In the genomic region with DNA sequence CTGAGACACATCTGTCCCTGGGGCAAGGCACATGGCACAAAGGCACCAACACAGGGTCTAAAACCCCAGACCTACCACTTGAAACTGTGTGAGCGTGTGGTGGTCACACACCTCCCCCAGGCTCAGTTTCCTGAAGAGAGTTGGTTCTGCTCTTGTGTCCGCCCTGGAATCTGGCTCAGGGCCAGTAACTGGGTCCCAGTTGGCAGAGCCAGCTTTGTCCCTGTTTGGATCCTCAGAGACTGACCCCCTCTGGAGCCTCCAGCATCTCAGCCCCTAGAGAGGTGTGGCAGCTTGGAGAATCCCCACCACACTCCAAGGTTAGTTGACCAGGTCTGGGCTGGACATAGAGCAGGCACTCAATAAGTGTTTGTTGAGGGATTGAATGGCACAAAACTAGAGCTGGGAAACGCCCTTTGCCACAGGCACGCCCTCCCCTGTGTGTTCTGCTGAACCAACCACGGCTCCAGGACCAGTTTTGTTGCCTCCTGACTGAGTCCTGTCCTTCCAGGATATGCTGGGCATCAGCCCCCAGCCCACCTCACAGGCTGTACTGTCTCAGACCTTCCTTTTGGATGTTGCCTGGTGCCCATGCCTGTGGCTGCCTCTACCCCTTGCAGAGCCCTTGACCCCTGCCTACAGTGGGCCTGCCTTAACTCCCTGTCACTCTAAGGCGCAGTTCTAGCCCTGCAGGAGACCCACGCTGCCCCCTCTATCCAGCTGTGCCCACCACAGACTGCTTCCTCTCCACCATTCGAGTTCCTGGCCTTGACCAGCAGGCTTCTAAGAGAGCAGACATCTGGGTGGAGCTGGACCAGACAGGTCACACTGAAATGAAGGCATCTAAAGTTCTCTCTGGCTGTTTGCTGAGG, we compare ENCODE assay signal across 14 cellular contexts. TPM values are rescaled to one million over a fixed set of nuclear protein-coding genes. Genes with fewer than 3 reads are reported as not detected.
DNase-seq lines count a peak whose midpoint lies in the region; ATAC-seq, FAIRE-seq and TF ChIP-seq lines count a peak whose summit lies in the region.
"Had no signal": no experiment of that assay in that cellular context is flagged by ENCODE, and none has a peak within 500 bp of the region (broad histone marks: within the 10 kb centered on the region; RNA-seq: fewer than 3 reads in every experiment).

No MANE protein-coding gene starts in this region.

- H3K36me3 ChIP-seq in K562 (ENCODE audit: control insufficient read depth, insufficient read depth, low read length) (no peaks in the 10 kb centered on the region), mucosa of descending colon (ENCODE audit: low read depth) (no peaks in the 10 kb centered on the region), BE2C (no peaks in the 10 kb centered on the region)
- H3K36me3 ChIP-seq: pancreas had no signal

- TF ChIP-seq POLR2A in K562 (conservative IDR thresholded peaks at IDR 0.05): no peak

- no peak overlapping the region for H3K27ac ChIP-seq in K562 (ENCODE audit: extremely low read depth, low read depth, low read length)
- H3K27ac ChIP-seq: 22Rv1, pancreas had no signal

- peaks cover 12% of the 10 kb centered on the region for H3K79me2 ChIP-seq in K562 (ENCODE audit: control insufficient read depth, insufficient read depth, low read length)

- ATAC-seq in K562 (no peak), mucosa of descending colon (peak; percentile 64)

- in situ Hi-C loops in K562 (cut with MboI): no loop called here

- H3K9me1 ChIP-seq in K562 (ENCODE audit: control insufficient read depth, insufficient read depth, low read length): no peaks in the 10 kb centered on the region

- no peak for FAIRE-seq in K562 (lab: Jason Lieb, UNC)
- FAIRE-seq: pancreas had no signal

- peak overlapping the region in 1 of 2 experiments; percentile 64; a peak in 1 of 4 replicates for H3K9ac ChIP-seq in K562 (ENCODE audit: insufficient read depth in 1 of 2, low read depth in 2 of 2, low read length in 2 of 2)

- H3K4me1 ChIP-seq in K562 (replicated peaks in 1 of 2; ENCODE audit: control insufficient read depth in 2 of 2, insufficient read depth in 2 of 2, low read length in 2 of 2) (peaks cover 3 to 22% of the 10 kb centered on the region in 2 experiments; a peak in 4 of 5 replicates), mucosa of descending colon (ENCODE audit: low read depth) (peaks cover 3% of the 10 kb centered on the region), BE2C (0 out of 2 replicates have a peak, but pooled peaks cover 4% of the 10 kb centered on the region)
- H3K4me1 ChIP-seq: pancreas had no signal

- no peaks in the 10 kb centered on the region; the same call in 1 of the 2 replicates for H3K9me3 ChIP-seq in K562 (replicated peaks; ENCODE audit: control insufficient read depth, insufficient read depth, low read depth, low read length)
- no peaks in the 10 kb centered on the region for H3K9me3 ChIP-seq in mucosa of descending colon
- H3K9me3 ChIP-seq in BE2C: no peaks in the 10 kb centered on the region
- H3K9me3 ChIP-seq: pancreas had no signal

- POLR2A ChIA-PET in K562 (lab: Yijun Ruan, JAX): interaction anchor here (0.7 kb wide), 2 partner anchors 25 to 53 kb away, joined by 3 to 4 read pairs; no protein-coding TSS in a partner anchor

- no peaks in the 10 kb centered on the region for H4K20me1 ChIP-seq in K562 (replicated peaks; ENCODE audit: control insufficient read depth, insufficient read depth, low read length)

- DNase-seq in DMS153 (lab: John Stamatoyannopoulos, UW): peak; percentile 1
- DNase-seq in DMS153 treated with DMSO at 0.1 percent for 48 hours (lab: John Stamatoyannopoulos, UW; ENCODE audit: unreplicated experiment): no peak
- peak; percentile 10 for DNase-seq in D341Med (ENCODE audit: low spot score)
- no peak for DNase-seq in K562 (ENCODE audit: extremely low read depth in 1 of 4, low spot score in 3 of 4)
- no peak for DNase-seq in mucosa of descending colon
- no peak for DNase-seq in H4 (ENCODE audit: low spot score)
- DNase-seq in Ammon's horn (ENCODE audit: low spot score): no peak
- no peak for DNase-seq in BE2C
- DNase-seq: activated B cell treated with CpG ODN at 0.5 μM for 24 hours, KG1, NCI-H1092 treated with DMSO at 0.1 percent for 48 hours, NCI-H2227 treated with DMSO at 0.1 percent for 48 hours had no signal

- H3K27me3 ChIP-seq in K562 (ENCODE audit: control insufficient read depth in 2 of 2, insufficient read depth in 2 of 2, low read length in 2 of 2) (no peaks in the 10 kb centered on the region), BE2C (no peaks in the 10 kb centered on the region)
- H3K27me3 ChIP-seq: pancreas had no signal

- TF ChIP-seq EP300 in K562 (IDR thresholded peaks at IDR 0.05; ENCODE audit: low read length): no peak

- no peak for TF ChIP-seq CTCF in K562 (IDR thresholded peaks at IDR 0.05 in 2 of 3, conservative IDR thresholded peaks at IDR 0.05 in 1 of 3; ENCODE audit: insufficient read depth in 2 of 3, low read depth in 1 of 3, low read length in 3 of 3)
- TF ChIP-seq CTCF in mucosa of descending colon (IDR thresholded peaks at IDR 0.05): no peak
- TF ChIP-seq CTCF in BE2C (IDR thresholded peaks at IDR 0.05; ENCODE audit: low read depth, low read length): no peak

- no peak for TF ChIP-seq RAD21 in K562 (CRISPR knock-in tag; conservative IDR thresholded peaks at IDR 0.05 in 1 of 2, IDR thresholded peaks at IDR 0.05 in 1 of 2)

- intact Hi-C loops in K562 (cut with micrococcal nuclease): no loop called here
- intact Hi-C loops in mucosa of descending colon (cut with DNase I, micrococcal nuclease): no loop called here

- no peak overlapping the region for H2AFZ ChIP-seq in K562 (ENCODE audit: low read depth, low read length)

- 48% methylated on average over 8 of the region's 8 CpGs for WGBS in K562 (ENCODE audit: insufficient coverage, low coverage, missing lambda C conversion rate)

- BruUV-seq in K562 (replicated peaks; lab: Mats Ljungman, UMichigan): no TSS peak

- no peak overlapping the region for H3K4me2 ChIP-seq in K562 (ENCODE audit: insufficient read depth, low read length)

- CTCF ChIA-PET in K562 (lab: Yijun Ruan, JAX; ENCODE audit: low intra/inter-chr PET ratio): no interaction called here

- H3K4me3 ChIP-seq in K562 (no peak overlapping the region), mucosa of descending colon (no peak overlapping the region), BE2C (ENCODE audit: low read depth, low read length) (no peak overlapping the region)
- H3K4me3 ChIP-seq: pancreas had no signal

RNA-seq across cellular contexts. Expression of a gene that starts 3.8 kb away (rescaled TPM):
- total RNA-seq in K562 (2011; cell fraction: chromatin; rRNA removed; ENCODE audit: low replicate concordance): 15.3 and 55.6 TPM in 2 replicates
- 40.3 and 43.7 TPM in 2 replicates for total RNA-seq in K562 (2011; cell fraction: nucleolus; rRNA removed)
- 22.2 and 23.8 TPM in 2 replicates for total RNA-seq in K562 (2011; cell fraction: nucleoplasm; rRNA removed)
- total RNA-seq in K562 (2014; rRNA removed) (13.1 and 22.8 TPM in 2 replicates), K562 (2014; rRNA removed; fragmentation: Illumina TruSeq; extraction: Trizol) (3.5 and 4.5 TPM in 2 replicates), K562 (2015; rRNA removed; fragmentation: Illumina TruSeq; extraction: Trizol) (12.1 and 12.3 TPM in 2 replicates), K562 (2021) (31.5 and 32.8 TPM in 2 replicates), mucosa of descending colon (10 to 100 TPM in 1 of 3 donors, 1 to 10 TPM in 2; 5.1 to 59.0 (median 5.6) TPM)
- polyA plus RNA-seq in K562 (2011; rRNA removed) (13.6 and 17.2 TPM in 2 replicates), K562 (2014; fragmentation: Illumina TruSeq; extraction: Trizol) (28.9 and 44.6 TPM in 2 replicates), K562 (2014; fragmentation: Nextera tagmentation; extraction: Ambion mirVana) (under 1 TPM; 0.28 to 0.73 TPM), K562 (2014; rRNA removed) (14.0 and 21.3 TPM in 2 replicates)
- 29.6 and 178 TPM in 2 replicates for polyA plus RNA-seq in K562 (2011; cell fraction: cytosol; rRNA removed)
- polyA plus RNA-seq in K562 (2011; cell fraction: nucleus; rRNA removed): 34.4 and 101 TPM in 2 replicates
- polyA plus RNA-seq in K562 (2012): 25.0 and 31.0 TPM in 2 replicates
- polyA minus RNA-seq in K562 (2011; rRNA and poly(A)+ RNA removed): 3.7 and 7.8 TPM in 2 replicates
- polyA minus RNA-seq in K562 (2011; cell fraction: cytosol; rRNA and poly(A)+ RNA removed): 29.4 and 30.8 TPM in 2 replicates
- polyA minus RNA-seq in K562 (2011; cell fraction: nucleus; rRNA and poly(A)+ RNA removed): 19.0 and 26.5 TPM in 2 replicates
- 79.8 and 96.0 TPM in 2 replicates for total RNA-seq in H4 (2014; rRNA removed; shearing (Covaris generic))
- 101 TPM for polyA plus RNA-seq in BE2C (2012; ENCODE audit: insufficient read depth, insufficient read length, low read depth)
- total RNA-seq: activated B cell treated with CpG ODN at 0.5 μM for 24 hours had no signal

RNA-seq across cellular contexts. Expression of a gene that starts 26.0 kb away (rescaled TPM):
- 85.5 and 109 TPM in 2 replicates for total RNA-seq in K562 (2011; cell fraction: chromatin; rRNA removed; ENCODE audit: low replicate concordance)
- total RNA-seq in K562 (2011; cell fraction: nucleolus; rRNA removed): 93.4 and 102 TPM in 2 replicates
- total RNA-seq in K562 (2011; cell fraction: nucleoplasm; rRNA removed): 98.7 and 106 TPM in 2 replicates
- total RNA-seq in K562 (2014; rRNA removed) (11.9 and 12.1 TPM in 2 replicates), K562 (2014; rRNA removed; fragmentation: Illumina TruSeq; extraction: Trizol) (11.6 and 12.7 TPM in 2 replicates), K562 (2015; rRNA removed; fragmentation: Illumina TruSeq; extraction: Trizol) (11.2 and 11.4 TPM in 2 replicates), K562 (2021) (14.2 and 14.3 TPM in 2 replicates), mucosa of descending colon (10 to 100 TPM; 47.0 to 65.0 (median 56.1) TPM)
- polyA plus RNA-seq in K562 (2011; rRNA removed) (50.0 and 59.7 TPM in 2 replicates), K562 (2014; fragmentation: Illumina TruSeq; extraction: Trizol) (10.7 and 12.5 TPM in 2 replicates), K562 (2014; fragmentation: Nextera tagmentation; extraction: Ambion mirVana) (10 to 100 TPM; 17.9 to 29.2 TPM), K562 (2014; rRNA removed) (9.6 and 10.7 TPM in 2 replicates)
- 34.9 and 51.8 TPM in 2 replicates for polyA plus RNA-seq in K562 (2011; cell fraction: cytosol; rRNA removed)
- 59.8 and 76.7 TPM in 2 replicates for polyA plus RNA-seq in K562 (2011; cell fraction: nucleus; rRNA removed)
- 20.8 and 31.5 TPM in 2 replicates for polyA plus RNA-seq in K562 (2012)
- polyA minus RNA-seq in K562 (2011; rRNA and poly(A)+ RNA removed): 50.0 and 59.9 TPM in 2 replicates
- 21.2 and 21.5 TPM in 2 replicates for polyA minus RNA-seq in K562 (2011; cell fraction: cytosol; rRNA and poly(A)+ RNA removed)
- polyA minus RNA-seq in K562 (2011; cell fraction: nucleus; rRNA and poly(A)+ RNA removed): 18.2 and 27.4 TPM in 2 replicates
- 83.5 and 85.5 TPM in 2 replicates for total RNA-seq in H4 (2014; rRNA removed; shearing (Covaris generic))
- 20.3 TPM for polyA plus RNA-seq in BE2C (2012; ENCODE audit: insufficient read depth, insufficient read length, low read depth)

RNA-seq across cellular contexts. Expression of a gene that starts 40.5 kb away (rescaled TPM):
- total RNA-seq in K562 (2011; cell fraction: chromatin; rRNA removed; ENCODE audit: low replicate concordance): 10.8 and 13.1 TPM in 2 replicates
- total RNA-seq in K562 (2011; cell fraction: nucleolus; rRNA removed): 15.8 and 21.3 TPM in 2 replicates
- 10.2 and 12.6 TPM in 2 replicates for total RNA-seq in K562 (2011; cell fraction: nucleoplasm; rRNA removed)
- total RNA-seq in K562 (2014; rRNA removed) (6.5 and 7.9 TPM in 2 replicates), K562 (2014; rRNA removed; fragmentation: Illumina TruSeq; extraction: Trizol) (5.7 and 6.2 TPM in 2 replicates), K562 (2015; rRNA removed; fragmentation: Illumina TruSeq; extraction: Trizol) (4.5 and 4.8 TPM in 2 replicates), K562 (2021) (7.6 and 9.6 TPM in 2 replicates), mucosa of descending colon (10 to 100 TPM in 1 of 3 donors, 1 to 10 TPM in 2; 2.7 to 13.4 (median 3.6) TPM)
- polyA plus RNA-seq in K562 (2011; rRNA removed) (5.2 and 9.5 TPM in 2 replicates), K562 (2014; fragmentation: Illumina TruSeq; extraction: Trizol) (5.8 and 6.1 TPM in 2 replicates), K562 (2014; fragmentation: Nextera tagmentation; extraction: Ambion mirVana) (1 to 10 TPM; 2.7 to 2.9 TPM), K562 (2014; rRNA removed) (6.0 and 7.0 TPM in 2 replicates)
- polyA plus RNA-seq in K562 (2011; cell fraction: cytosol; rRNA removed): 3.8 and 8.4 TPM in 2 replicates
- 9.1 and 22.6 TPM in 2 replicates for polyA plus RNA-seq in K562 (2011; cell fraction: nucleus; rRNA removed)
- polyA plus RNA-seq in K562 (2012): 1.1 and 2.8 TPM in 2 replicates
- polyA minus RNA-seq in K562 (2011; rRNA and poly(A)+ RNA removed): 4.2 and 9.2 TPM in 2 replicates
- 4.4 and 7.5 TPM in 2 replicates for polyA minus RNA-seq in K562 (2011; cell fraction: cytosol; rRNA and poly(A)+ RNA removed)
- 7.0 and 13.3 TPM in 2 replicates for polyA minus RNA-seq in K562 (2011; cell fraction: nucleus; rRNA and poly(A)+ RNA removed)
- total RNA-seq in H4 (2014; rRNA removed; shearing (Covaris generic)): 4.2 and 5.1 TPM in 2 replicates
- 0.97 TPM for polyA plus RNA-seq in BE2C (2012; ENCODE audit: insufficient read depth, insufficient read length, low read depth)
- total RNA-seq: activated B cell treated with CpG ODN at 0.5 μM for 24 hours had no signal

Comparison
In these comparisons a context has a peak if more than half of its experiments do, and no peak if none do; other contexts are left out.
1. DNase-seq: peak in DMS153 (single experiment) and D341Med (single experiment); none in DMS153 treated with DMSO at 0.1 percent for 48 hours (single experiment), K562 (0 of 4), mucosa of descending colon (0 of 3), H4 (single experiment), Ammon's horn (single experiment) and BE2C (single experiment).